8 cellular contexts compared by ENCODE assay signal in genomic region chr7:92246363-92247101, GRCh38. TPM values are rescaled to one million over a fixed set of nuclear protein-coding genes. Genes with fewer than 3 reads are reported as not detected.
A peak's percentile ranks its signal among the peaks of the same experiment; 100 is the strongest.
DNase-seq lines count a peak whose midpoint lies in the region; ATAC-seq and TF ChIP-seq lines count a peak whose summit lies in the region.

No MANE protein-coding gene starts in this region.

- H3K27ac Mint-ChIP-seq in IgD-negative memory B cell = peak overlapping the region; percentile 18 to 79 (median 67)

- peak; percentile 21 for ATAC-seq in GM21737 (IDR thresholded peaks at IDR 0.05; ENCODE audit: unreplicated experiment)

- H3K4me1 Mint-ChIP-seq in IgD-negative memory B cell = peaks cover 36 to 38% (median 37%) of the 10 kb centered on the region in 3 donors

- H3K27ac ChIP-seq in VCaP (peak overlapping the region; percentile 92), substantia nigra (ENCODE audit: low read depth, low read length, poor library complexity, severe bottlenecking) (peak overlapping the region; percentile 91)

- no peaks in the 10 kb centered on the region for H3K9me3 Mint-ChIP-seq in IgD-negative memory B cell

- peak overlapping the region; percentile 96 to 100 (median 98) for H3K4me3 Mint-ChIP-seq in IgD-negative memory B cell

- peaks cover 6% of the 10 kb centered on the region for H3K36me3 Mint-ChIP-seq in IgD-negative memory B cell

- DNase-seq in NCI-H524 (lab: John Stamatoyannopoulos, UW) (peak; percentile 45 to 61), NCI-H524 treated with DMSO at 0.1 percent for 48 hours (lab: John Stamatoyannopoulos, UW) (no peak), lung microvascular endothelial cell (ENCODE audit: low read depth in 2 of 2) (peak; percentile 19 to 30), substantia nigra (lab: John Stamatoyannopoulos, UW) (peak in 39 of 49 donors; percentile 2 to 81 (median 43))
- DNase-seq in effector CD4-positive, alpha-beta T cell = peak; percentile 20

- no peak for TF ChIP-seq CTCF in VCaP (conservative IDR thresholded peaks at IDR 0.05)

- H3K27me3 Mint-ChIP-seq in IgD-negative memory B cell = no peaks in the 10 kb centered on the region

RNA-seq across cellular contexts. Expression of gene ANKIB1, which starts 0.8 kb away (rescaled TPM):
- 4.4 TPM for polyA plus RNA-seq in IgD-negative memory B cell
- 17.7 and 25.2 TPM in 2 replicates for total RNA-seq in lung microvascular endothelial cell

RNA-seq across cellular contexts. Expression of gene KRIT1, which starts 0.8 kb away (rescaled TPM):
- polyA plus RNA-seq in IgD-negative memory B cell = 15.6 TPM
- 24.8 and 32.5 TPM in 2 replicates for total RNA-seq in lung microvascular endothelial cell
